1 cellular context compared by ENCODE assay signal in the genomic region with DNA sequence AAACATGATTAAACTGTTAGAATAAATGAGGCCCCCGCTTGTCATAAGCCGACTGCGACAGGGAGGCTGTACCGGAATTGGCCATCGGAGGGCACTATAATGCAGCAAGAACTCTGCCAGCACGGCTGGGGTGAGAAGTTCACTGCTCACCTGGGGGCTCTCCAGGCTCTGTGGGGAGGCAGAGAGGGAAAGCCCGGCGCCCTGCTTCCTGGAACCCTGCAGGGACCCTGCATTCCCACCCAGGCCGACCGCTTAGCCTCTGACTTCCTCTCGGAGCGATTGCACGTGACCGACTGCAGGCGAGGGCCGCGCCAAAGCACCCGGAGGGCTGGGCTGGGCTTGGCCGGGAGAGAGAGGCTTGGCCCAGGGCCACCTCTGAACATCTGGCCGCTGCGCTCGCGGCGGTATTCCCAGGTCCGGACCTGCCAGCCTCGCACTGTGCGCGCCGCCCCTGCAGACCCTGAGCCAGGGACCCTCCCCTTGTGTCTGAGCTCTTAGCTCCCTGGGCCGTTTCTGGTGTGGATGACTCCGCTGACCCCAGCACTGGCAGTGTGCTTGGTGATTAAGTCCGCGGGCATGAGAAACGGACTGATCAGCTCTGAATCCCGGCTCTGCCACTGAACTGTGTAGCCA.
A peak's percentile ranks its signal among the peaks of the same experiment; 100 is the strongest.
TF ChIP-seq lines count a peak whose summit lies in the region.

No MANE protein-coding gene starts in this region.

TF ChIP-seq in HEK293, 187 proteins besides CTCF, POLR2A, EP300 and RAD21 (continued from another document):
- no peak for TF ChIP-seq ZNF280C (tag by site-specific recombination; IDR thresholded peaks at IDR 0.05)
- TF ChIP-seq ZNF843 (tag by site-specific recombination; IDR thresholded peaks at IDR 0.05) = no peak
- TF ChIP-seq ZBTB44 (tag by site-specific recombination; IDR thresholded peaks at IDR 0.05) = no peak
- no peak for TF ChIP-seq ZNF23 (tag by site-specific recombination; IDR thresholded peaks at IDR 0.05; ENCODE audit: borderline replicate concordance)
- no peak for TF ChIP-seq RBAK (tag by site-specific recombination; IDR thresholded peaks at IDR 0.05)
- TF ChIP-seq GLIS2 (tag by site-specific recombination; IDR thresholded peaks at IDR 0.05) = peak; percentile 96
- no peak for TF ChIP-seq ZNF202 (tag by site-specific recombination; IDR thresholded peaks at IDR 0.05; ENCODE audit: borderline replicate concordance)
- no peak for TF ChIP-seq ZNF311 (tag by site-specific recombination; IDR thresholded peaks at IDR 0.05; ENCODE audit: borderline replicate concordance)
- TF ChIP-seq ZNF350 (tag by site-specific recombination; IDR thresholded peaks at IDR 0.05) = no peak
- 0 out of 2 replicates have a peak, but pooled peaks have one; percentile 36 for TF ChIP-seq ZNF660 (tag by site-specific recombination; IDR thresholded peaks at IDR 0.05)
- TF ChIP-seq ZNF544 (tag by site-specific recombination; IDR thresholded peaks at IDR 0.05) = no peak
- no peak for TF ChIP-seq KLF8 (tag by site-specific recombination; IDR thresholded peaks at IDR 0.05)
- no peak for TF ChIP-seq ZNF529 (tag by site-specific recombination; IDR thresholded peaks at IDR 0.05; ENCODE audit: insufficient replicate concordance)
- TF ChIP-seq HOXA7 (CRISPR knock-in tag; IDR thresholded peaks at IDR 0.05; ENCODE audit: borderline replicate concordance) = no peak
- no peak for TF ChIP-seq ZNF548 (tag by site-specific recombination; IDR thresholded peaks at IDR 0.05)
- TF ChIP-seq ZSCAN30 (tag by site-specific recombination; IDR thresholded peaks at IDR 0.05) = peak; percentile 24; the same call in 1 of the 2 replicates
- TF ChIP-seq SALL2 (tag by site-specific recombination; IDR thresholded peaks at IDR 0.05; ENCODE audit: borderline replicate concordance) = no peak
- TF ChIP-seq ZNF223 (tag by site-specific recombination; IDR thresholded peaks at IDR 0.05) = no peak
- peak; percentile 73 for TF ChIP-seq ZBTB17 (tag by site-specific recombination; IDR thresholded peaks at IDR 0.05)
- TF ChIP-seq, protein P1, sequence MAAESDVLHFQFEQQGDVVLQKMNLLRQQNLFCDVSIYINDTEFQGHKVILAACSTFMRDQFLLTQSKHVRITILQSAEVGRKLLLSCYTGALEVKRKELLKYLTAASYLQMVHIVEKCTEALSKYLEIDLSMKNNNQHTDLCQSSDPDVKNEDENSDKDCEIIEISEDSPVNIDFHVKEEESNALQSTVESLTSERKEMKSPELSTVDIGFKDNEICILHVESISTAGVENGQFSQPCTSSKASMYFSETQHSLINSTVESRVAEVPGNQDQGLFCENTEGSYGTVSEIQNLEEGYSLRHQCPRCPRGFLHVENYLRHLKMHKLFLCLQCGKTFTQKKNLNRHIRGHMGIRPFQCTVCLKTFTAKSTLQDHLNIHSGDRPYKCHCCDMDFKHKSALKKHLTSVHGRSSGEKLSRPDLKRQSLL (tag by site-specific recombination; IDR thresholded peaks at IDR 0.05) = no peak
- TF ChIP-seq OSR2 (tag by site-specific recombination; IDR thresholded peaks at IDR 0.05) = peak; percentile 28; the same call in 1 of the 2 replicates
- TF ChIP-seq ZIC2 (tag by site-specific recombination; IDR thresholded peaks at IDR 0.05) = peak; percentile 99
- TF ChIP-seq MEIS1 (CRISPR knock-in tag; IDR thresholded peaks at IDR 0.05; ENCODE audit: borderline replicate concordance) = no peak
- no peak for TF ChIP-seq ZNF16 (tag by site-specific recombination; IDR thresholded peaks at IDR 0.05; ENCODE audit: low read depth)
- no peak for TF ChIP-seq ZNF521 (tag by site-specific recombination; IDR thresholded peaks at IDR 0.05)
- TF ChIP-seq ZNF423 (tag by site-specific recombination; IDR thresholded peaks at IDR 0.05) = peak; percentile 95
- TF ChIP-seq HOXC10 (CRISPR knock-in tag; IDR thresholded peaks at IDR 0.05) = no peak
- TF ChIP-seq, protein P2, sequence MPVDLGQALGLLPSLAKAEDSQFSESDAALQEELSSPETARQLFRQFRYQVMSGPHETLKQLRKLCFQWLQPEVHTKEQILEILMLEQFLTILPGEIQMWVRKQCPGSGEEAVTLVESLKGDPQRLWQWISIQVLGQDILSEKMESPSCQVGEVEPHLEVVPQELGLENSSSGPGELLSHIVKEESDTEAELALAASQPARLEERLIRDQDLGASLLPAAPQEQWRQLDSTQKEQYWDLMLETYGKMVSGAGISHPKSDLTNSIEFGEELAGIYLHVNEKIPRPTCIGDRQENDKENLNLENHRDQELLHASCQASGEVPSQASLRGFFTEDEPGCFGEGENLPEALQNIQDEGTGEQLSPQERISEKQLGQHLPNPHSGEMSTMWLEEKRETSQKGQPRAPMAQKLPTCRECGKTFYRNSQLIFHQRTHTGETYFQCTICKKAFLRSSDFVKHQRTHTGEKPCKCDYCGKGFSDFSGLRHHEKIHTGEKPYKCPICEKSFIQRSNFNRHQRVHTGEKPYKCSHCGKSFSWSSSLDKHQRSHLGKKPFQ (tag by site-specific recombination; IDR thresholded peaks at IDR 0.05) = no peak
- TF ChIP-seq ZNF239 (tag by site-specific recombination; IDR thresholded peaks at IDR 0.05) = no peak
- TF ChIP-seq ZNF513 (tag by site-specific recombination; IDR thresholded peaks at IDR 0.05) = no peak
- no peak for TF ChIP-seq ZNF626 (tag by site-specific recombination; IDR thresholded peaks at IDR 0.05)
- no peak for TF ChIP-seq ZNF623 (tag by site-specific recombination; IDR thresholded peaks at IDR 0.05)
- TF ChIP-seq ZNF658 (tag by site-specific recombination; IDR thresholded peaks at IDR 0.05) = no peak
- no peak for TF ChIP-seq ZNF426 (tag by site-specific recombination; IDR thresholded peaks at IDR 0.05)
- TF ChIP-seq PBX3 (CRISPR knock-in tag; IDR thresholded peaks at IDR 0.05) = no peak
- no peak for TF ChIP-seq ZNF274 (IDR thresholded peaks at IDR 0.05; ENCODE audit: low read length)
- TF ChIP-seq ZNF274 (tag by site-specific recombination; IDR thresholded peaks at IDR 0.05; ENCODE audit: borderline replicate concordance) = no peak
- TF ChIP-seq ZNF654 (tag by site-specific recombination; IDR thresholded peaks at IDR 0.05; ENCODE audit: low read depth) = peak; percentile 84
- TF ChIP-seq PRDM1 (tag by site-specific recombination; IDR thresholded peaks at IDR 0.05) = peak; percentile 69
- TF ChIP-seq KLF16 (tag by site-specific recombination; IDR thresholded peaks at IDR 0.05) = peak; percentile 31; the same call in 1 of the 2 replicates
- TF ChIP-seq ZNF561 (tag by site-specific recombination; IDR thresholded peaks at IDR 0.05; ENCODE audit: borderline replicate concordance) = peak; percentile 71; the same call in 1 of the 2 replicates
- peak; percentile 83 for TF ChIP-seq IKZF3 (tag by site-specific recombination; IDR thresholded peaks at IDR 0.05)
- no peak for TF ChIP-seq ZNF707 (tag by site-specific recombination; IDR thresholded peaks at IDR 0.05)
- TF ChIP-seq ZNF157 (tag by site-specific recombination; IDR thresholded peaks at IDR 0.05) = no peak
- TF ChIP-seq ZNF629 (tag by site-specific recombination; IDR thresholded peaks at IDR 0.05) = peak; percentile 59; the same call in 1 of the 2 replicates
- TF ChIP-seq ZNF184 (tag by site-specific recombination; IDR thresholded peaks at IDR 0.05) = no peak
- TF ChIP-seq AEBP2 (tag by site-specific recombination; IDR thresholded peaks at IDR 0.05; ENCODE audit: borderline replicate concordance) = no peak
- no peak for TF ChIP-seq SETDB1 (IDR thresholded peaks at IDR 0.05; ENCODE audit: insufficient read length, low read length)
- no peak for TF ChIP-seq BCL11A (tag by site-specific recombination; IDR thresholded peaks at IDR 0.05; ENCODE audit: low read depth)
- TF ChIP-seq ZNF354C (tag by site-specific recombination; IDR thresholded peaks at IDR 0.05; ENCODE audit: borderline replicate concordance, low read depth) = no peak
- 0 out of 2 replicates have a peak, but pooled peaks have one; percentile 24 for TF ChIP-seq ZFP69B (tag by site-specific recombination; IDR thresholded peaks at IDR 0.05)
- TF ChIP-seq ZNF155 (tag by site-specific recombination; IDR thresholded peaks at IDR 0.05) = no peak
- no peak for TF ChIP-seq ZNF677 (tag by site-specific recombination; IDR thresholded peaks at IDR 0.05)
